ENCODE assay signal across 21 cellular contexts in the genomic region with DNA sequence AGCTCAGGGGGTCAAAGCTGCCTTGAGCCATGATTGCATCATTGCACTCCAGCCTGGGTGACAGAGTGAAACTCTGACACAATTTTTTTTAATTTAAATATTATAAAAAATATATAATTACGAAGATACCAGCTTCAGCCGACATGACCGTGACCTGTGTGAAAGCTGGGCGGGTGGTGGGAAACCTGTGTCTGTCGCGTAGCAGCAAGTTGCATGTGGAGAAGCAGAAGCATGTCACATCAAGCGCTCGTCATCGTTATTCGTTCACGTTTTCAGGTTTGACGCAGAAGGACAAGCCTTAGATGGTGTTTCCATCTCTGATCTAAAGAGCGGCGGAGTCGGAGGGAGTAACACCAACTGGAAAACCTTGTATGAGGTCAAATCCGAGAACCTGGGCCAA.
"Had no signal": no experiment of that assay in that cellular context is flagged by ENCODE, and none has a peak within 500 bp of the region (broad histone marks: within the 10 kb centered on the region; RNA-seq: fewer than 3 reads in every experiment).

No MANE protein-coding gene starts in this region.

- H3K27me3 ChIP-seq: neural progenitor cell, neutrophil, ovary, pancreas, right atrium auricular region, sigmoid colon, spleen had no signal

- H2AFZ ChIP-seq: neural progenitor cell, parathyroid adenoma had no signal

- H3K27ac ChIP-seq: neural progenitor cell, neutrophil, ovary, pancreas, parathyroid adenoma, prostate gland, psoas muscle, right atrium auricular region, sigmoid colon, skin epidermis, spleen had no signal

- H3K9me3 ChIP-seq: neutrophil, ovary, pancreas, prostate gland, psoas muscle, right atrium auricular region, sigmoid colon, spleen had no signal

- H3K9ac ChIP-seq: neural progenitor cell, parathyroid adenoma had no signal

- H3K4me3 ChIP-seq: neural progenitor cell, ovary, pancreas, prostate gland, psoas muscle, right atrium auricular region, sigmoid colon, skin epidermis, smooth muscle cell, spleen had no signal

- H3K4me2 ChIP-seq: neural progenitor cell, smooth muscle cell had no signal

- H3K79me2 ChIP-seq: parathyroid adenoma had no signal

- H3K4me1 ChIP-seq: pancreas, parathyroid adenoma, prostate gland, psoas muscle, sigmoid colon, spleen had no signal

- H3K36me3 ChIP-seq: ovary had no signal

- ATAC-seq: natural killer cell treated with Interleukin-12 subunit alpha and Interleukin-12 subunit beta and Interleukin-15 and Interleukin-18, amount 100 ng/mL, for 72 hours; right cardiac atrium; sciatic nerve had no signal

- DNase-seq: natural killer cell; occipital lobe; ovary; pancreas; psoas muscle; right cardiac atrium; sigmoid colon; spleen; stimulated activated CD4-positive, alpha-beta T cell treated with anti-CD3 and anti-CD28 coated beads, Interleukin-12 subunit alpha, Interleukin-12 subunit beta, amount 100 ng/mL, for 4 hours; stimulated activated CD4-positive, alpha-beta T cell treated with anti-CD3 and anti-CD28 coated beads, Interleukin-15, amount 100 ng/mL, for 24 hours; stimulated activated CD4-positive, alpha-beta T cell treated with anti-CD3 and anti-CD28 coated beads, Interleukin-1b, Interleukin-23, amount 100 ng/mL, for 48 hours had no signal

- FAIRE-seq: pancreas, small intestine had no signal
